Comparison of ENCODE assay signal across 26 cellular contexts in genomic region chr20:48460681-48461080, GRCh38.
"Had no signal": no experiment of that assay in that cellular context is flagged by ENCODE, and none has a peak within 500 bp of the region (broad histone marks: within the 10 kb centered on the region; RNA-seq: fewer than 3 reads in every experiment).

No MANE protein-coding gene starts in this region.

- H3K9me3 ChIP-seq: colonic mucosa, esophagus muscularis mucosa, gastrocnemius medialis, heart right ventricle, left lung, neutrophil, ovary, right lobe of liver, thoracic aorta, upper lobe of right lung had no signal

- H3K27ac Mint-ChIP-seq: activated CD4-positive, alpha-beta memory T cell treated with anti-CD3 and anti-CD28 coated beads for 36 hours; activated naive CD4-positive, alpha-beta T cell treated with anti-CD3 and anti-CD28 coated beads, Interleukin-2, amount 10 ng/mL, durations not matched to agents 7 days and 5 days; immature natural killer cell; natural killer cell had no signal

- H3K9me3 Mint-ChIP-seq: activated CD4-positive, alpha-beta memory T cell treated with anti-CD3 and anti-CD28 coated beads for 36 hours; activated naive CD4-positive, alpha-beta T cell treated with anti-CD3 and anti-CD28 coated beads, Interleukin-2, amount 10 ng/mL, durations not matched to agents 7 days and 5 days; immature natural killer cell; natural killer cell had no signal

- ATAC-seq: gastrocnemius medialis, heart right ventricle, left lung, natural killer cell, right lobe of liver, upper lobe of right lung had no signal

- H3K4me1 ChIP-seq: colonic mucosa, gastrocnemius medialis, heart right ventricle, left lung, right lobe of liver, upper lobe of right lung had no signal

- H3K36me3 Mint-ChIP-seq: activated CD4-positive, alpha-beta memory T cell treated with anti-CD3 and anti-CD28 coated beads for 36 hours; activated naive CD4-positive, alpha-beta T cell treated with anti-CD3 and anti-CD28 coated beads, Interleukin-2, amount 10 ng/mL, durations not matched to agents 7 days and 5 days; immature natural killer cell; natural killer cell had no signal

- DNase-seq: activated CD4-positive, alpha-beta memory T cell treated with anti-CD3 and anti-CD28 coated beads for 36 hours; activated CD4-positive, alpha-beta T cell treated with anti-CD3 and anti-CD28 coated beads for 48 hours; activated effector memory CD4-positive, alpha-beta T cell treated with anti-CD3 and anti-CD28 coated beads, Interleukin-2, amount 50 U/mL, for 16 hours; activated naive CD4-positive, alpha-beta T cell treated with anti-CD3 and anti-CD28 coated beads, Interleukin-2, amount 10 ng/mL, durations not matched to agents 7 days and 5 days; activated T-cell treated with anti-CD3 and anti-CD28 coated beads for 4 hours; amygdala; colonic mucosa; dorsolateral prefrontal cortex; gastrocnemius medialis; heart right ventricle; immature natural killer cell; kidney glomerular epithelial cell; left lung; midbrain; natural killer cell; ovary; right lobe of liver; small intestine; stimulated activated CD4-positive, alpha-beta T cell treated with anti-CD3 and anti-CD28 coated beads, Interleukin-2, amount 100 ng/mL, for 24 hours; stimulated activated naive CD4-positive, alpha-beta T cell; T-helper 9 cell; upper lobe of right lung had no signal

- H3K4me1 Mint-ChIP-seq: activated naive CD4-positive, alpha-beta T cell treated with anti-CD3 and anti-CD28 coated beads, Interleukin-2, amount 10 ng/mL, durations not matched to agents 7 days and 5 days; immature natural killer cell; natural killer cell had no signal

- H3K36me3 ChIP-seq: colonic mucosa, esophagus muscularis mucosa, gastrocnemius medialis, heart right ventricle, left lung, neutrophil, ovary, right lobe of liver, thoracic aorta, upper lobe of right lung had no signal

- FAIRE-seq: bronchial epithelial cell, small intestine had no signal

- H3K27me3 ChIP-seq: colonic mucosa, ovary, right lobe of liver had no signal

- H3K4me3 ChIP-seq: colonic mucosa, dorsolateral prefrontal cortex, esophagus muscularis mucosa, gastrocnemius medialis, heart right ventricle, left lung, ovary, right lobe of liver, thoracic aorta, upper lobe of right lung had no signal

- H3K27ac ChIP-seq: colonic mucosa, dorsolateral prefrontal cortex, esophagus muscularis mucosa, gastrocnemius medialis, heart right ventricle, left lung, neutrophil, ovary, right lobe of liver, thoracic aorta, upper lobe of right lung had no signal

- H3K4me3 Mint-ChIP-seq: activated CD4-positive, alpha-beta memory T cell treated with anti-CD3 and anti-CD28 coated beads for 36 hours; activated naive CD4-positive, alpha-beta T cell treated with anti-CD3 and anti-CD28 coated beads, Interleukin-2, amount 10 ng/mL, durations not matched to agents 7 days and 5 days; immature natural killer cell; natural killer cell had no signal
